ENCODE assay signal across 8 cellular contexts in the genomic region with DNA sequence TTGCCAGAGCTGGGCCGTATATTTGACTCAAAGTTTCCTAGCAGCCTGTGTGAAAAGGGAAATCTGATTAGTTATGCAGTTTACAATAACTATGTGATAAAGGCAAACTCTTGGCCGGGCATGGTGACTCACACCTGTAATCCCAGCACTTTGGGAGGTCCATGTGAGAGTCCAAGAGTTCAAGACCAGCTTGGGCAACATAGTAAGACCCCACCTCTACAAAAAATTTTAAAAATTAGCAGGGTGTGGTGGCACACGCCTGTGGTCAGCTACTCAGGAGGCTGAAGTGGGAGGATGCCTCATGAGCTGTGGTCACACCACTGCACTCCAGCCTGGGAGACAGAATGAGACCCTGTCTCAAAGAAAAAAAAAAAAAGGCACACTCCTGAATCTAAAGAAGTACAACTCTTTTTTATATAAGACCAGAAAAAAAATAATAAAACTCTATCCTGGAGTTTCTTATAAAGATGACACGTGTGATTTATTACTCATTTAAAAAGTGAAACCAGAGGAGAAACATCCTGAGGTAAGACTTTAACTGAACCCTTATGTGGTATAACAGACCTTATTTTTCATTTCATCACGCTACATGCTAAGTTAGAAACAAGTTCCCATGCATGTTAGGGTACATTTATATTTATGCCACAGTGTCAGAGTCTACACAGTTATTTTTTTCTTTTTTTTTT. TPM values are rescaled to one million over a fixed set of nuclear protein-coding genes. Genes with fewer than 3 reads are reported as not detected.
A peak's percentile ranks its signal among the peaks of the same experiment; 100 is the strongest.
DNase-seq lines count a peak whose midpoint lies in the region; ATAC-seq and TF ChIP-seq lines count a peak whose summit lies in the region.

No MANE protein-coding gene starts in this region.

- no peak overlapping the region for H3K27ac ChIP-seq in foreskin keratinocyte

- H3K27me3 ChIP-seq in foreskin keratinocyte = no peaks in the 10 kb centered on the region

- TF ChIP-seq CTCF in foreskin keratinocyte (conservative IDR thresholded peaks at IDR 0.05) = no peak

- ATAC-seq in GM18511 (IDR thresholded peaks at IDR 0.05; ENCODE audit: unreplicated experiment) (peak; percentile 38), HG02870 (IDR thresholded peaks at IDR 0.05; ENCODE audit: unreplicated experiment) (peak; percentile 31), foreskin keratinocyte (peak; percentile 20)

- DNase-seq in SW480 (ENCODE audit: low spot score) (peak; percentile 59), foreskin keratinocyte (peak in 1 of 2 donors; percentile 17), HPDE6-E6E7 (ENCODE audit: extremely low spot score) (no peak), NCI-H146 (lab: John Stamatoyannopoulos, UW) (no peak), NCI-H1092 treated with DMSO at 0.1 percent for 48 hours (lab: John Stamatoyannopoulos, UW) (no peak), hippocampal formation (lab: John Stamatoyannopoulos, UW) (no peak)

- peaks cover 6% of the 10 kb centered on the region for H3K4me1 ChIP-seq in foreskin keratinocyte

RNA-seq across cellular contexts. Expression of a gene that starts 32.6 kb away (rescaled TPM):
- 67.3 and 68.2 TPM in 2 replicates for total RNA-seq in foreskin keratinocyte
- polyA plus RNA-seq in foreskin keratinocyte = 37.8 and 42.1 TPM in 2 replicates

RNA-seq across cellular contexts. Expression of a gene that starts 32.9 kb away (rescaled TPM):
- 7,809 and 8,573 TPM in 2 replicates for total RNA-seq in foreskin keratinocyte
- polyA plus RNA-seq in foreskin keratinocyte = 12,196 and 12,994 TPM in 2 replicates

RNA-seq across cellular contexts. Expression of a gene that starts 57.5 kb away (rescaled TPM):
- total RNA-seq in foreskin keratinocyte = 1.1 and 1.5 TPM in 2 replicates
- 0.45 and 1.6 TPM in 2 replicates for polyA plus RNA-seq in foreskin keratinocyte
